Comparison of ENCODE assay signal across 33 cellular contexts in the genomic region with DNA sequence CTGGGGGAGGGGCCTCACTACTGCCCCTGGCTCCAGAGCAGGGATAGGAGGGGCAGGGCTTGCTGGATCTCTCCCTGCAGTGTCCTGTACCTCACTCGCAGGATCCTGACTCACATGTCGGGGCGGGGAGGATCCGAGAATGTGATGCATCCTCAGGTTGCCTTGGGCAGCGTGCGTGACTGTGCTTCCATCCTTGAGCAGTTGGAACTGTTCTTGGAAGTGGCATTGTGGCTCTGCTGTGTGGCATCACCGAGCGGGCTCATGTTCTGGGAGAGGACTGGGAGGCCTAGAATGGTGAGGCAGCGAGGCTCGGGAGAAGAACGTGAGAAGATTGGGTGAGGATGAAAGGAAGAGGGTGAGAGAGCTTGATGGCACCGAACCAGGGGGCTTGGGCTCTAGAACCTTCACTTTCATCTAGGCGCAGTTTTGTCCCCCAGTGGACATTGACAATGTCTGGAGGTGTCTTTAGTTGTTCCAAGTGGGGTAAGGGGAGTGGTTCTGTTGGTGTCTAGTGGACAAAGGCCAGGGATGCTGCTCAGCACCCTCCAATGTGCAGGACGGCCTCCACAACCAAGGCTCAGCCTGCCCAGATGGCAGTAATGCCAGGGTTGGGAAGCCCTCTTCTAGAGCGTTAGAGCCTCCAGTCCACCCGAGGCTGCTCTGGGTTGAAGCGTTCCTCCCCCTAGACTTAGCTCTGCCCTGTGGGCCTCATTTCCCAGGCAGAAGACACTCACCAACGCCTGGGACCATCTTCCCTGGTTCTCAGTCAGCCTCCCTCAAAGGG. TPM values are rescaled to one million over a fixed set of nuclear protein-coding genes. Genes with fewer than 3 reads are reported as not detected.
DNase-seq lines count a peak whose midpoint lies in the region; ATAC-seq, FAIRE-seq and TF ChIP-seq lines count a peak whose summit lies in the region.
"Had no signal": no experiment of that assay in that cellular context is flagged by ENCODE, and none has a peak within 500 bp of the region (broad histone marks: within the 10 kb centered on the region; RNA-seq: fewer than 3 reads in every experiment).

No MANE protein-coding gene starts in this region.

- H3K27ac Mint-ChIP-seq in T-helper 17 cell, result peak overlapping the region; percentile 74
- H3K27ac Mint-ChIP-seq in neural crest cell (ENCODE audit: unreplicated experiment), result peak overlapping the region; percentile 86
- H3K27ac Mint-ChIP-seq: activated CD4-positive, alpha-beta memory T cell treated with anti-CD3 and anti-CD28 coated beads, Interleukin-2, amount 10 ng/mL, durations not matched to agents 7 days and 5 days; nephron had no signal

- H3K4me3 ChIP-seq in testis, result no peak overlapping the region
- H3K4me3 ChIP-seq: ascending aorta, BLaER1, cardiac muscle cell, colonic mucosa, lung, right atrium auricular region, spleen, upper lobe of left lung had no signal

- H3K36me3 ChIP-seq in testis (ENCODE audit: low read depth, missing control alignments), result no peaks in the 10 kb centered on the region
- H3K36me3 ChIP-seq: ascending aorta, BLaER1, cardiac muscle cell, colonic mucosa, right atrium auricular region had no signal

- H3K27ac ChIP-seq in testis, result no peak overlapping the region
- H3K27ac ChIP-seq: ascending aorta, BLaER1, cardiac muscle cell, colonic mucosa, parathyroid adenoma, right atrium auricular region, spleen, upper lobe of left lung had no signal

- peaks cover 5% of the 10 kb centered on the region for H3K36me3 Mint-ChIP-seq in T-helper 17 cell (ENCODE audit: low read depth)
- H3K36me3 Mint-ChIP-seq in neural crest cell (ENCODE audit: low read depth), result no peaks in the 10 kb centered on the region

- no peaks in the 10 kb centered on the region for H3K9me3 ChIP-seq in T-helper 17 cell (ENCODE audit: control insufficient read depth, low read length, poor library complexity, severe bottlenecking)
- H3K9me3 ChIP-seq in testis, result no peaks in the 10 kb centered on the region
- H3K9me3 ChIP-seq: ascending aorta, BLaER1, colonic mucosa, right atrium auricular region, spleen, upper lobe of left lung had no signal

- peaks cover 9% of the 10 kb centered on the region for H3K4me1 Mint-ChIP-seq in T-helper 17 cell
- H3K4me1 Mint-ChIP-seq in neural crest cell, result no peaks in the 10 kb centered on the region
- H3K4me1 Mint-ChIP-seq: activated CD4-positive, alpha-beta memory T cell treated with anti-CD3 and anti-CD28 coated beads, Interleukin-2, amount 10 ng/mL, durations not matched to agents 7 days and 5 days had no signal

- H3K4me1 ChIP-seq in testis, result peaks cover 4% of the 10 kb centered on the region
- H3K4me1 ChIP-seq: BLaER1 had no signal

- no peak for ATAC-seq in T-helper 17 cell
- ATAC-seq: activated CD4-positive, CD25-positive, alpha-beta regulatory T cell treated with anti-CD3 and anti-CD28 coated beads, Interleukin-2, amount 50 U/mL, for 24 hours; activated naive CD4-positive, alpha-beta T cell treated with anti-CD3 and anti-CD28 coated beads, Interleukin-2, amount 50 U/mL, for 72 hours; activated T-helper 17 cell treated with anti-CD3 and anti-CD28 coated beads, Interleukin-2, amount 50 U/mL, for 72 hours; Panc1 had no signal

- TF ChIP-seq CTCF in neural crest cell (conservative IDR thresholded peaks at IDR 0.05) (no peak), testis (IDR thresholded peaks at IDR 0.05) (no peak)

- no peak for DNase-seq in GM12892 (ENCODE audit: insufficient read length)
- DNase-seq in T-helper 17 cell, result no peak
- no peak for DNase-seq in neural crest cell (ENCODE audit: low read depth, low spot score)
- DNase-seq in testis, result no peak
- no peak for DNase-seq in T-helper 9 cell
- no peak for DNase-seq in AML-193 (lab: John Stamatoyannopoulos, UW)
- DNase-seq: activated CD4-positive, alpha-beta memory T cell treated with anti-CD3 and anti-CD28 coated beads, Interleukin-2, amount 10 ng/mL, durations not matched to agents 7 days and 5 days; activated CD8-positive, alpha-beta memory T cell treated with anti-CD3 and anti-CD28 coated beads, Interleukin-2, amount 50 U/mL, for 48 hours; colonic mucosa; effector CD8-positive, alpha-beta T cell; head of caudate nucleus; KBM-7; kidney glomerular epithelial cell; NCI-H1105; NCI-H187 treated with DMSO at 0.1 percent for 48 hours; NCI-H526; SIG-M5; spleen; upper lobe of left lung had no signal

- TF ChIP-seq POLR2A in GM12892 (IDR thresholded peaks at IDR 0.05; ENCODE audit: low read depth, low read length), result 0 out of 2 replicates have a peak, but pooled peaks have one; percentile 29
- no peak for TF ChIP-seq POLR2A in testis (IDR thresholded peaks at IDR 0.05)

- no peaks in the 10 kb centered on the region for H3K27me3 Mint-ChIP-seq in T-helper 17 cell
- H3K27me3 Mint-ChIP-seq in neural crest cell (ENCODE audit: low read depth), result peaks cover 2% of the 10 kb centered on the region
- H3K27me3 Mint-ChIP-seq: activated CD4-positive, alpha-beta memory T cell treated with anti-CD3 and anti-CD28 coated beads, Interleukin-2, amount 10 ng/mL, durations not matched to agents 7 days and 5 days; activated T-helper 17 cell treated with anti-CD3 and anti-CD28 coated beads, Interleukin-2, amount 50 U/mL, for 72 hours had no signal

- intact Hi-C loops in testis (cut with DNase I; ENCODE audit: low total_unique reads), result no loop called here

- H3K9me3 Mint-ChIP-seq in neural crest cell, result no peaks in the 10 kb centered on the region
- H3K9me3 Mint-ChIP-seq: activated CD4-positive, alpha-beta memory T cell treated with anti-CD3 and anti-CD28 coated beads, Interleukin-2, amount 10 ng/mL, durations not matched to agents 7 days and 5 days; activated naive CD4-positive, alpha-beta T cell treated with anti-CD3 and anti-CD28 coated beads, Interleukin-2, amount 50 U/mL, for 72 hours; activated T-helper 17 cell treated with anti-CD3 and anti-CD28 coated beads, Interleukin-2, amount 50 U/mL, for 72 hours; nephron had no signal

- no peak overlapping the region for H3K4me3 Mint-ChIP-seq in T-helper 17 cell
- no peak overlapping the region for H3K4me3 Mint-ChIP-seq in neural crest cell
- H3K4me3 Mint-ChIP-seq: activated CD4-positive, alpha-beta memory T cell treated with anti-CD3 and anti-CD28 coated beads, Interleukin-2, amount 10 ng/mL, durations not matched to agents 7 days and 5 days; activated T-helper 17 cell treated with anti-CD3 and anti-CD28 coated beads, Interleukin-2, amount 50 U/mL, for 72 hours; nephron had no signal

- WGBS in testis, 2 donors, result 94 to 96% methylated on average over 18 of the region's 18 CpGs

- no peak for FAIRE-seq in GM12892 (lab: Jason Lieb, UNC)
- FAIRE-seq: TTC549 had no signal

- no peaks in the 10 kb centered on the region for H3K27me3 ChIP-seq in testis
- H3K27me3 ChIP-seq: ascending aorta, BLaER1, cardiac muscle cell, colonic mucosa, right atrium auricular region, spleen, upper lobe of left lung had no signal

RNA-seq across cellular contexts. Expression of a gene that starts 8.4 kb away (rescaled TPM):
- polyA plus RNA-seq in GM12892 (2012; ENCODE audit: missing spikeins), result 0.98 TPM
- total RNA-seq in T-helper 17 cell, result not detected
- total RNA-seq in neural crest cell, result 24.4 and 26.3 TPM in 2 replicates
- total RNA-seq in testis, result 10 to 100 TPM; 21.1 to 58.8 TPM
- polyA plus RNA-seq in testis (ENCODE audit: insufficient read depth, low read depth, low replicate concordance), result 93.7 TPM
- total RNA-seq: activated CD4-positive, alpha-beta memory T cell treated with anti-CD3 and anti-CD28 coated beads, Interleukin-2, amount 10 ng/mL, durations not matched to agents 7 days and 5 days; activated T-helper 17 cell treated with anti-CD3 and anti-CD28 coated beads, Interleukin-2, amount 50 U/mL, for 72 hours; H4; MCF 10A had no signal

RNA-seq across cellular contexts. Expression of a gene that starts 9.7 kb away (rescaled TPM):
- polyA plus RNA-seq in GM12892 (2012; ENCODE audit: missing spikeins), result 2.8 TPM
- total RNA-seq in T-helper 17 cell, result 10 to 100 TPM in 1 of 2 donors, 1 to 10 TPM in 1; 6.0 to 10.2 TPM
- total RNA-seq in neural crest cell, result 0.49 and 0.61 TPM in 2 replicates
- 10 to 100 TPM in 1 of 2 donors, 1 to 10 TPM in 1; 6.1 to 13.0 TPM for total RNA-seq in testis
- polyA plus RNA-seq in testis (ENCODE audit: insufficient read depth, low read depth, low replicate concordance), result 12.2 TPM

RNA-seq across cellular contexts. Expression of a gene that starts 9.9 kb away (rescaled TPM):
- polyA plus RNA-seq in GM12892 (2012; ENCODE audit: missing spikeins), result 6.6 TPM
- total RNA-seq in T-helper 17 cell (1 to 10 TPM; 6.4 to 6.9 TPM), neural crest cell (23.2 and 26.3 TPM in 2 replicates), testis (10 to 100 TPM; 18.4 to 35.4 TPM)
- polyA plus RNA-seq in testis (ENCODE audit: insufficient read depth, low read depth, low replicate concordance), result 16.7 TPM
- total RNA-seq: H4 had no signal

RNA-seq across cellular contexts. Expression of a gene that starts 35.6 kb away (rescaled TPM):
- polyA plus RNA-seq in GM12892 (2012; ENCODE audit: missing spikeins), result 46.6 TPM
- total RNA-seq in T-helper 17 cell (10 to 100 TPM; 43.0 to 49.8 TPM), neural crest cell (212 and 224 TPM in 2 replicates), testis (10 to 100 TPM; 59.1 to 73.9 TPM)
- polyA plus RNA-seq in testis (ENCODE audit: insufficient read depth, low read depth, low replicate concordance), result 45.4 TPM

RNA-seq across cellular contexts. Expression of a gene that starts 46.1 kb away (rescaled TPM):
- 4.2 TPM for polyA plus RNA-seq in GM12892 (2012; ENCODE audit: missing spikeins)
- total RNA-seq in T-helper 17 cell, result 1 to 10 TPM; 1.4 to 2.1 TPM
- total RNA-seq in neural crest cell, result 13.3 and 16.5 TPM in 2 replicates
- total RNA-seq in testis, result 10 to 100 TPM; 11.0 to 14.1 TPM
- polyA plus RNA-seq in testis (ENCODE audit: insufficient read depth, low read depth, low replicate concordance), result 5.2 TPM

Comparison
In these comparisons a context has a peak if more than half of its experiments do, and no peak if none do; other contexts are left out.
1. RNA of a gene that starts 8.4 kb away (total RNA-seq): 21.1 to 58.8 TPM in testis and 24.4 to 26.3 TPM in neural crest cell; not detected in T-helper 17 cell; every median in the first group is over 10 times any median in the second.